Comparison of ENCODE assay signal across 22 cellular contexts in genomic region chr3:178159691-178160090, GRCh38.
DNase-seq lines count a peak whose midpoint lies in the region; FAIRE-seq and TF ChIP-seq lines count a peak whose summit lies in the region.
"Had no signal": no experiment of that assay in that cellular context is flagged by ENCODE, and none has a peak within 500 bp of the region (broad histone marks: within the 10 kb centered on the region; RNA-seq: fewer than 3 reads in every experiment).

No MANE protein-coding gene starts in this region.

- no peak overlapping the region for H3K18ac ChIP-seq in H9 (ENCODE audit: insufficient read length, low read depth, low read length)

- no peaks in the 10 kb centered on the region for H3K27me3 ChIP-seq in H9 (ENCODE audit: insufficient read depth, low read length)
- no peaks in the 10 kb centered on the region for H3K27me3 ChIP-seq in neural progenitor cell
- H3K27me3 ChIP-seq: esophagus squamous epithelium, ovary had no signal

- H3K4me1 ChIP-seq in H9 (ENCODE audit: insufficient read depth, low read length): 0 out of 2 replicates have a peak, but pooled peaks cover 2% of the 10 kb centered on the region
- H3K4me1 ChIP-seq in neural progenitor cell: peaks cover 16% of the 10 kb centered on the region
- H3K4me1 ChIP-seq: esophagus squamous epithelium had no signal

- no peak for FAIRE-seq in H54 (lab: Jason Lieb, UNC)
- FAIRE-seq: islet of Langerhans had no signal

- H3K14ac ChIP-seq in H9 (ENCODE audit: insufficient read depth, low read length): no peak overlapping the region

- H3K23me2 ChIP-seq in H9 (ENCODE audit: insufficient read length, low read depth, low read length, poor library complexity, severe bottlenecking): no peaks in the 10 kb centered on the region

- H3K4ac ChIP-seq in H9 (ENCODE audit: low read depth, low read length): no peak overlapping the region

- H4K8ac ChIP-seq in H9 (replicated peaks; ENCODE audit: insufficient read length, low read depth, low read length): no peak overlapping the region

- H4K20me1 ChIP-seq in H9 (ENCODE audit: control insufficient read depth, insufficient read depth, insufficient read length) (no peaks in the 10 kb centered on the region), neural progenitor cell (ENCODE audit: low read depth) (no peaks in the 10 kb centered on the region)

- peak overlapping the region; percentile 68 for H3K27ac ChIP-seq in H9 (ENCODE audit: insufficient read length, low read depth, low read length)
- peak overlapping the region; percentile 83 for H3K27ac ChIP-seq in neural progenitor cell
- H3K27ac ChIP-seq: esophagus squamous epithelium, ovary, SK-N-MC had no signal

- H3K4me1 Mint-ChIP-seq in H9 (peaks cover 19 to 21% of the 10 kb centered on the region in 2 experiments), neural progenitor cell (peaks cover 12% of the 10 kb centered on the region)

- H3K9ac ChIP-seq in H9 (ENCODE audit: extremely low read depth, insufficient read length, low read length) (no peak overlapping the region), neural progenitor cell (no peak overlapping the region)

- H3K9me3 ChIP-seq in H9 (ENCODE audit: control insufficient read depth, low read depth, low read length) (no peaks in the 10 kb centered on the region), neural progenitor cell (ENCODE audit: low read depth) (no peaks in the 10 kb centered on the region)
- H3K9me3 ChIP-seq: esophagus squamous epithelium, ovary had no signal

- WGBS in H9 (ENCODE audit: extremely low coverage, insufficient read length, low lambda C conversion rate): no CpG with 5 or more reads among the region's 1 CpG

- no peaks in the 10 kb centered on the region for H3K79me1 ChIP-seq in H9 (ENCODE audit: insufficient read depth, low read depth, low read length, poor library complexity, severe bottlenecking)

- no peaks in the 10 kb centered on the region for H3K79me2 ChIP-seq in H9 (ENCODE audit: insufficient read depth, low read length)
- H3K79me2 ChIP-seq in neural progenitor cell (ENCODE audit: low read depth): no peaks in the 10 kb centered on the region

- no peak overlapping the region for H3T11ph ChIP-seq in H9 (ENCODE audit: low read length)

- no peak overlapping the region for H2AK5ac ChIP-seq in H9 (ENCODE audit: insufficient read length, low read length)

- peaks cover 22% of the 10 kb centered on the region for H3F3A ChIP-seq in neural progenitor cell (ENCODE audit: low read depth)

- no peak overlapping the region for H2BK5ac ChIP-seq in H9 (ENCODE audit: insufficient read length, low read length)

- H3K4me3 Mint-ChIP-seq in H9 (no peak overlapping the region), neural progenitor cell (no peak overlapping the region)
- H3K4me3 Mint-ChIP-seq: activated T-cell treated with anti-CD3 and anti-CD28 coated beads, Interleukin-2, amount 50 U/mL, for 4 hours; central memory CD8-positive, alpha-beta T cell had no signal

- H4K91ac ChIP-seq in H9 (ENCODE audit: insufficient read length, low read depth, low read length): no peak overlapping the region

- no peak overlapping the region for H2BK20ac ChIP-seq in H9 (ENCODE audit: low read depth, low read length, poor library complexity, severe bottlenecking)

- no peak for TF ChIP-seq POLR2A in H54 (IDR thresholded peaks at IDR 0.05; ENCODE audit: low read depth, low read length)

- no peak overlapping the region for H4K5ac ChIP-seq in H9 (ENCODE audit: insufficient read length, low read depth, low read length)

- H2BK120ac ChIP-seq in H9 (ENCODE audit: low read depth, low read length, poor library complexity, severe bottlenecking): no peak overlapping the region

- peaks cover 4% of the 10 kb centered on the region for H3K36me3 ChIP-seq in neural progenitor cell
- H3K36me3 ChIP-seq: esophagus squamous epithelium, ovary had no signal

- H3K4me3 ChIP-seq in fibroblast of the aortic adventitia (ENCODE audit: low read depth, low read length) (no peak overlapping the region), neural progenitor cell (peak overlapping the region; percentile 25)
- H3K4me3 ChIP-seq: esophagus squamous epithelium, ovary, SK-N-MC had no signal

- H3K36me3 Mint-ChIP-seq in H9 (ENCODE audit: insufficient read depth in 1 of 3, low read depth in 3 of 3) (peaks cover 0 to 5% (median 2%) of the 10 kb centered on the region in 3 experiments; a peak in 4 of 7 replicates), neural progenitor cell (peaks cover 4% of the 10 kb centered on the region)

- no peak overlapping the region for H3K4me2 ChIP-seq in H9 (ENCODE audit: insufficient read depth, insufficient read length, low read length)
- H3K4me2 ChIP-seq in neural progenitor cell: peak overlapping the region; percentile 48

- H2AFZ ChIP-seq in H9 (ENCODE audit: low read length) (no peak overlapping the region), neural progenitor cell (replicated peaks) (no peak overlapping the region)

- H2BK12ac ChIP-seq in H9 (ENCODE audit: insufficient read length, low read depth, low read length): no peak overlapping the region

- H2BK15ac ChIP-seq in H9 (ENCODE audit: low read depth, low read length): no peak overlapping the region

- DNase-seq in H9 (no peak), NCI-H226 (peak; percentile 49), fibroblast of the aortic adventitia (ENCODE audit: low read depth) (peak; percentile 6), neural progenitor cell (ENCODE audit: low spot score) (peak; percentile 39), cerebellar nuclear complex (lab: John Stamatoyannopoulos, UW) (no peak), H54 (ENCODE audit: insufficient read length, low spot score) (no peak)
- DNase-seq in NK-92 treated with Interleukin-12 subunit alpha and Interleukin-12 subunit beta, amount 100 ng/mL, for 24 hours (lab: John Stamatoyannopoulos, UW): no peak
- DNase-seq: activated naive CD4-positive, alpha-beta T cell treated with anti-CD3 and anti-CD28 coated beads, Interleukin-2, amount 50 U/mL, for 16 hours; activated T-cell treated with anti-CD3 and anti-CD28 coated beads, Interleukin-2, amount 50 U/mL, for 4 hours; AML-193; anterior cingulate cortex; DMS79; effector CD8-positive, alpha-beta T cell; esophagus squamous epithelium; mammary epithelial cell; NCI-H1417 treated with DMSO at 0.1 percent for 48 hours; NCI-H345; ovary; substantia nigra had no signal

- H3K27ac Mint-ChIP-seq in H9 (peak overlapping the region; percentile 1 to 93 (median 79); a peak in 6 of 7 replicates), neural progenitor cell (no peak overlapping the region)

- H3K27me3 Mint-ChIP-seq in H9 (ENCODE audit: low read depth) (no peaks in the 10 kb centered on the region), neural progenitor cell (ENCODE audit: insufficient read depth, low read depth) (peaks cover 3% of the 10 kb centered on the region)

- H3K56ac ChIP-seq in H9 (ENCODE audit: insufficient read length, low read depth, low read length): no peak overlapping the region

- H3K23ac ChIP-seq in H9 (ENCODE audit: insufficient read length, low read depth, low read length): no peak overlapping the region

- H3K9me3 Mint-ChIP-seq in H9: peaks cover 2 to 4% of the 10 kb centered on the region in 2 experiments; a peak in 1 of 5 replicates
- peaks cover 19% of the 10 kb centered on the region for H3K9me3 Mint-ChIP-seq in neural progenitor cell
- H3K9me3 Mint-ChIP-seq: activated T-cell treated with anti-CD3 and anti-CD28 coated beads, Interleukin-2, amount 50 U/mL, for 4 hours; central memory CD8-positive, alpha-beta T cell had no signal

- TF ChIP-seq CTCF in H9 (conservative IDR thresholded peaks at IDR 0.05): no peak
- no peak for TF ChIP-seq CTCF in fibroblast of the aortic adventitia (IDR thresholded peaks at IDR 0.05; ENCODE audit: insufficient read depth, low read length)
- TF ChIP-seq CTCF in neural progenitor cell (IDR thresholded peaks at IDR 0.05): no peak

Comparison
In these comparisons a context has a peak if more than half of its experiments do, and no peak if none do; other contexts are left out.
1. DNase-seq: peak in NCI-H226 (single experiment), fibroblast of the aortic adventitia (single experiment) and neural progenitor cell (single experiment); none in H9 (single experiment), cerebellar nuclear complex (0 of 2), H54 (single experiment) and NK-92 treated with Interleukin-12 subunit alpha and Interleukin-12 subunit beta, amount 100 ng/mL, for 24 hours (single experiment).